24 cellular contexts compared by ENCODE assay signal in genomic region chr15:57534279-57534678, GRCh38. TPM values are rescaled to one million over a fixed set of nuclear protein-coding genes. Genes with fewer than 3 reads are reported as not detected.
DNase-seq lines count a peak whose midpoint lies in the region; ATAC-seq, FAIRE-seq and TF ChIP-seq lines count a peak whose summit lies in the region.
"Had no signal": no experiment of that assay in that cellular context is flagged by ENCODE, and none has a peak within 500 bp of the region (broad histone marks: within the 10 kb centered on the region; RNA-seq: fewer than 3 reads in every experiment).

No MANE protein-coding gene starts in this region.

- no peaks in the 10 kb centered on the region; the same call in 1 of the 2 replicates for H4K20me1 ChIP-seq in GM23338 (replicated peaks; ENCODE audit: insufficient read depth)

- H2AFZ ChIP-seq in GM23338 (no peak overlapping the region), mesenchymal stem cell (ENCODE audit: low read depth, low read length) (no peak overlapping the region)

- no peak overlapping the region for H4K91ac ChIP-seq in mesenchymal stem cell (ENCODE audit: low read length)

- peaks cover 13% of the 10 kb centered on the region; the same call in 1 of the 2 replicates for H3K4me1 ChIP-seq in GM23338 (ENCODE audit: insufficient read depth)
- peaks cover 6% of the 10 kb centered on the region for H3K4me1 ChIP-seq in mesenchymal stem cell (ENCODE audit: control insufficient read depth, insufficient read depth, low read depth, low read length)
- H3K4me1 ChIP-seq in effector memory CD4-positive, alpha-beta T cell (ENCODE audit: control insufficient read depth, insufficient read depth, low read length, poor library complexity, severe bottlenecking) = no peaks in the 10 kb centered on the region
- H3K4me1 ChIP-seq: psoas muscle had no signal

- no peak overlapping the region for H2BK120ac ChIP-seq in mesenchymal stem cell (ENCODE audit: low read depth, low read length)

- no peaks in the 10 kb centered on the region for H3K9me3 ChIP-seq in mesenchymal stem cell (ENCODE audit: control insufficient read depth, low read length)
- H3K9me3 ChIP-seq in effector memory CD4-positive, alpha-beta T cell (ENCODE audit: control insufficient read depth, low read length) = no peaks in the 10 kb centered on the region
- H3K9me3 ChIP-seq: HAP-1, psoas muscle, SJSA1, tibial nerve had no signal

- H2AK5ac ChIP-seq in mesenchymal stem cell (ENCODE audit: low read length, severe bottlenecking) = no peak overlapping the region

- no peak overlapping the region for H3K4me3 Mint-ChIP-seq in GM23338
- H3K4me3 Mint-ChIP-seq: stimulated activated effector memory CD8-positive, alpha-beta T cell treated with anti-CD3 and anti-CD28 coated beads, Interleukin-12 subunit alpha, Interleukin-12 subunit beta, amount 100 ng/mL, for 72 hours had no signal

- no peaks in the 10 kb centered on the region for H3K9me2 ChIP-seq in GM23338 (ENCODE audit: insufficient read depth)

- DNase-seq in GM23338 (ENCODE audit: low spot score) (peak; percentile 58), NCI-H524 (lab: John Stamatoyannopoulos, UW) (peak; percentile 88 to 95), fibroblast of pulmonary artery (ENCODE audit: low read depth) (peak; percentile 57), mesenchymal stem cell (no peak), NCI-H2107 (lab: John Stamatoyannopoulos, UW) (no peak), GM19238 (ENCODE audit: insufficient read length, low spot score) (no peak), H54 (ENCODE audit: insufficient read length, low spot score) (no peak)
- DNase-seq in effector memory CD4-positive, alpha-beta T cell = no peak
- DNase-seq: activated CD4-positive, alpha-beta T cell treated with anti-CD3 and anti-CD28 coated beads for 4 hours; activated effector memory CD4-positive, alpha-beta T cell treated with anti-CD3 and anti-CD28 coated beads, Interleukin-2, amount 50 U/mL, for 16 hours; C1 segment of cervical spinal cord; DMS53; KBM-7; midbrain; PC-3; psoas muscle; T-helper 9 cell had no signal

- no peaks in the 10 kb centered on the region for H3K27me3 ChIP-seq in GM23338 (ENCODE audit: insufficient read depth)
- peaks cover 0 to 6% of the 10 kb centered on the region in 2 experiments for H3K27me3 ChIP-seq in mesenchymal stem cell (ENCODE audit: control insufficient read depth in 1 of 2, insufficient read depth in 1 of 2, low read length in 2 of 2)
- no peaks in the 10 kb centered on the region for H3K27me3 ChIP-seq in effector memory CD4-positive, alpha-beta T cell (replicated peaks; ENCODE audit: control insufficient read depth, insufficient read depth, low read length, poor library complexity, severe bottlenecking)
- H3K27me3 ChIP-seq: SJSA1, tibial nerve had no signal

- no peaks in the 10 kb centered on the region for H3K79me2 ChIP-seq in GM23338 (replicated peaks; ENCODE audit: insufficient read depth)

- H3K27ac Mint-ChIP-seq in GM23338 = no peak overlapping the region; the same call in 1 of the 2 replicates
- H3K27ac Mint-ChIP-seq: stimulated activated effector memory CD8-positive, alpha-beta T cell treated with anti-CD3 and anti-CD28 coated beads, Interleukin-12 subunit alpha, Interleukin-12 subunit beta, amount 100 ng/mL, for 72 hours had no signal

- no peaks in the 10 kb centered on the region for H3K79me1 ChIP-seq in mesenchymal stem cell (replicated peaks; ENCODE audit: low read length, poor library complexity, severe bottlenecking)

- no peak for TF ChIP-seq CTCF in GM23338 (conservative IDR thresholded peaks at IDR 0.05; ENCODE audit: low read depth in 2 of 2)
- TF ChIP-seq CTCF in fibroblast of pulmonary artery (IDR thresholded peaks at IDR 0.05; ENCODE audit: low read length, missing control alignments) = no peak

- no peak for FAIRE-seq in H54 (lab: Jason Lieb, UNC)
- FAIRE-seq: islet of Langerhans had no signal

- H3K4ac ChIP-seq in mesenchymal stem cell (ENCODE audit: low read depth in 1 of 2, low read length in 2 of 2) = no peak overlapping the region

- H3K9ac ChIP-seq in mesenchymal stem cell (ENCODE audit: low read length) = peak overlapping the region; percentile 12

- no peaks in the 10 kb centered on the region for H3K27me3 Mint-ChIP-seq in GM23338 (ENCODE audit: insufficient read depth, low read depth, poor library complexity)

- no peak overlapping the region for H3K18ac ChIP-seq in mesenchymal stem cell (ENCODE audit: low read depth in 1 of 2, low read length in 2 of 2)

- no peak overlapping the region for H3K14ac ChIP-seq in mesenchymal stem cell (ENCODE audit: low read length in 2 of 2)

- 64% methylated on average over 5 of the region's 6 CpGs for WGBS in mesenchymal stem cell

- TF ChIP-seq POLR2A in H54 (IDR thresholded peaks at IDR 0.05; ENCODE audit: low read depth, low read length) = no peak

- no peak overlapping the region for H3K27ac ChIP-seq in GM23338 (ENCODE audit: low read depth)
- no peak overlapping the region for H3K27ac ChIP-seq in mesenchymal stem cell (ENCODE audit: low read length, poor library complexity, severe bottlenecking)
- no peak overlapping the region for H3K27ac ChIP-seq in effector memory CD4-positive, alpha-beta T cell (ENCODE audit: insufficient read depth, low read length, poor library complexity, severe bottlenecking)
- H3K27ac ChIP-seq: psoas muscle, SJSA1 had no signal

- no peak overlapping the region for H3K4me3 ChIP-seq in GM23338
- H3K4me3 ChIP-seq in fibroblast of pulmonary artery (replicated peaks; ENCODE audit: low read depth, low read length) = no peak overlapping the region
- peak overlapping the region in 1 of 2 experiments; percentile 6 for H3K4me3 ChIP-seq in mesenchymal stem cell (ENCODE audit: insufficient read depth in 1 of 2, low read depth in 1 of 2, low read length in 2 of 2)
- H3K4me3 ChIP-seq in effector memory CD4-positive, alpha-beta T cell (ENCODE audit: insufficient read depth, low read depth, low read length, poor library complexity, severe bottlenecking) = no peak overlapping the region
- H3K4me3 ChIP-seq: HAP-1, psoas muscle, SJSA1, tibial nerve had no signal

- H3K23ac ChIP-seq in mesenchymal stem cell (ENCODE audit: low read length in 2 of 2) = no peak overlapping the region

- no peak overlapping the region for H2BK15ac ChIP-seq in mesenchymal stem cell (ENCODE audit: low read depth, poor library complexity, severe bottlenecking)

- peaks cover 17% of the 10 kb centered on the region for H3K4me1 Mint-ChIP-seq in GM23338
- H3K4me1 Mint-ChIP-seq: stimulated activated effector memory CD8-positive, alpha-beta T cell treated with anti-CD3 and anti-CD28 coated beads, Interleukin-12 subunit alpha, Interleukin-12 subunit beta, amount 100 ng/mL, for 72 hours had no signal

- H3K4me2 ChIP-seq in GM23338 (no peak overlapping the region), mesenchymal stem cell (ENCODE audit: low read length, poor library complexity, severe bottlenecking) (no peak overlapping the region)

- peaks cover 36% of the 10 kb centered on the region for H3K36me3 ChIP-seq in GM23338 (ENCODE audit: insufficient read depth)
- peaks cover 0 to 37% of the 10 kb centered on the region in 2 experiments for H3K36me3 ChIP-seq in mesenchymal stem cell (ENCODE audit: control insufficient read depth in 1 of 2, insufficient read depth in 2 of 2, low read depth in 1 of 2, low read length in 2 of 2)
- H3K36me3 ChIP-seq in effector memory CD4-positive, alpha-beta T cell (ENCODE audit: control insufficient read depth, insufficient read depth, low read length) = no peaks in the 10 kb centered on the region
- H3K36me3 ChIP-seq: HAP-1, SJSA1, tibial nerve had no signal

- H3K36me3 Mint-ChIP-seq in GM23338 (ENCODE audit: low read depth) = peaks cover 55% of the 10 kb centered on the region
- H3K36me3 Mint-ChIP-seq: stimulated activated effector memory CD8-positive, alpha-beta T cell treated with anti-CD3 and anti-CD28 coated beads, Interleukin-12 subunit alpha, Interleukin-12 subunit beta, amount 100 ng/mL, for 72 hours had no signal

- H2BK5ac ChIP-seq in mesenchymal stem cell (ENCODE audit: low read depth, low read length, poor library complexity, severe bottlenecking) = no peak overlapping the region

- no peak overlapping the region for H2BK12ac ChIP-seq in mesenchymal stem cell (ENCODE audit: low read length in 2 of 2)

- no peak overlapping the region for H4K8ac ChIP-seq in mesenchymal stem cell (ENCODE audit: low read length)

- peak; percentile 79 for ATAC-seq in GM23338
- ATAC-seq: PC-3; stimulated activated effector memory CD8-positive, alpha-beta T cell treated with anti-CD3 and anti-CD28 coated beads, Interleukin-12 subunit alpha, Interleukin-12 subunit beta, amount 100 ng/mL, for 72 hours had no signal

- H3F3A ChIP-seq in GM23338 (replicated peaks; ENCODE audit: low read depth) = 0 out of 2 replicates have a peak, but pooled peaks cover 5% of the 10 kb centered on the region

- peaks cover 11% of the 10 kb centered on the region for H3K9me3 Mint-ChIP-seq in GM23338
- H3K9me3 Mint-ChIP-seq: stimulated activated effector memory CD8-positive, alpha-beta T cell treated with anti-CD3 and anti-CD28 coated beads, Interleukin-12 subunit alpha, Interleukin-12 subunit beta, amount 100 ng/mL, for 72 hours had no signal

TF ChIP-seq in GM23338, 12 proteins besides CTCF, POLR2A, EP300 and RAD21 (continues in another document):
- TF ChIP-seq NANOG (IDR thresholded peaks at IDR 0.05; ENCODE audit: borderline replicate concordance) (no peak), STAT1 (IDR thresholded peaks at IDR 0.05; ENCODE audit: unreplicated experiment) (no peak), EZH2 (IDR thresholded peaks at IDR 0.05; ENCODE audit: low read depth, unreplicated experiment) (no peak)

RNA-seq across cellular contexts. Expression of gene MYZAP, which starts 57.4 kb away (rescaled TPM):
- total RNA-seq in GM23338 (2014; rRNA removed; shearing (Covaris generic)) = 0.66 and 1.5 TPM in 2 replicates
- polyA plus RNA-seq in GM23338 (2016; fragmentation: Nextera tagmentation; extraction: Ambion mirVana) = 1.0 and 1.1 TPM in 2 replicates
- 0.08 TPM for polyA plus RNA-seq in mesenchymal stem cell (2013, experiment 1 of 2)
- not detected for polyA plus RNA-seq in mesenchymal stem cell (2013, experiment 2 of 2)
- total RNA-seq: NCI-H460, SJSA1 had no signal
- polyA plus RNA-seq: neural cell had no signal

Comparison
In these comparisons a context has a peak if more than half of its experiments do, and no peak if none do; other contexts are left out.
1. DNase-seq: peak in GM23338 (single experiment), NCI-H524 (2 of 2) and fibroblast of pulmonary artery (single experiment); none in mesenchymal stem cell (single experiment), effector memory CD4-positive, alpha-beta T cell (0 of 3), NCI-H2107 (single experiment), GM19238 (single experiment) and H54 (single experiment).